Comparison of ENCODE assay signal across 19 cellular contexts in genomic region chr6:16069222-16069621, GRCh38.
"Had no signal": no experiment of that assay in that cellular context is flagged by ENCODE, and none has a peak within 500 bp of the region (broad histone marks: within the 10 kb centered on the region; RNA-seq: fewer than 3 reads in every experiment).

No MANE protein-coding gene starts in this region.

- ATAC-seq: natural killer cell, psoas muscle, sciatic nerve had no signal

- H3K9me3 Mint-ChIP-seq: mesothelial cell of epicardium; natural killer cell; stimulated activated naive CD8-positive, alpha-beta T cell treated with anti-CD3 and anti-CD28 coated beads, Interleukin-15, Interleukin-2, amounts not matched to agents 100 ng/mL and 50 ng/mL, for 24 hours had no signal

- H3K36me3 Mint-ChIP-seq: mesothelial cell of epicardium, naive B cell, natural killer cell, neural progenitor cell, type B pancreatic cell had no signal

- H3K4me3 Mint-ChIP-seq: mesothelial cell of epicardium; naive B cell; natural killer cell; nephron progenitor cell; neural progenitor cell; stimulated activated naive CD8-positive, alpha-beta T cell treated with anti-CD3 and anti-CD28 coated beads, Interleukin-15, Interleukin-2, amounts not matched to agents 100 ng/mL and 50 ng/mL, for 24 hours; type B pancreatic cell had no signal

- H3K4me1 Mint-ChIP-seq: naive B cell had no signal

- DNase-seq: islet precursor cell; left ventricle myocardium inferior; mesendoderm; naive B cell; natural killer cell; nephron progenitor cell; occipital lobe; psoas muscle; stimulated activated CD4-positive, alpha-beta T cell treated with anti-CD3 and anti-CD28 coated beads, Interleukin-12 subunit alpha, Interleukin-12 subunit beta, amount 100 ng/mL, for 4 hours; stimulated activated CD4-positive, alpha-beta T cell treated with anti-CD3 and anti-CD28 coated beads, Interleukin-15, amount 100 ng/mL, for 24 hours; stimulated activated CD4-positive, alpha-beta T cell treated with anti-CD3 and anti-CD28 coated beads, Interleukin-2, amount 100 ng/mL, for 24 hours; stimulated activated CD4-positive, alpha-beta T cell treated with anti-CD3 and anti-CD28 coated beads, Interleukin-4, amount 100 ng/mL, for 1 hour; stimulated activated naive CD4-positive, alpha-beta T cell; uterus had no signal

- H3K27ac Mint-ChIP-seq: mesothelial cell of epicardium; naive B cell; natural killer cell; nephron progenitor cell; neural progenitor cell; stimulated activated naive CD8-positive, alpha-beta T cell treated with anti-CD3 and anti-CD28 coated beads, Interleukin-15, Interleukin-2, amounts not matched to agents 100 ng/mL and 50 ng/mL, for 24 hours; type B pancreatic cell had no signal
